Comparison of ENCODE assay signal across 18 cellular contexts in the genomic region with DNA sequence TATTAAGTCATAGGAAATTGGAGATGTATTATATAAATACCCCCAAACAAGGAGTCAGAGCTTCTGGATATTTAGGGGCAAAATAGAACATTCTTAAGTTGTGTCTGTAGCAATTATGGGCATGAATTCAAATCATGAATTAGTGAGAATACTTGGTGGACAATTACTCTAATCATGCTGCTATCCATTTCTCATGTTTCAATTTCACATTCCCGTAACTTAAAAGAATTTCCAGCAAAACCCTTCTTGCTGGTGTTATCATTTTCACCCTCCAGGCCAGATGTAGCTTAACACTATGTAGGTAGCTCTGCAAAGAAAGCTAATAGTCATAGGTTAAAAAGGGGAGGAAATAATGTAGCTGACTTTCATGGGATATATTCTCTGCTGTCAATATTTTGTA.
DNase-seq lines count a peak whose midpoint lies in the region; ATAC-seq lines count a peak whose summit lies in the region.
"Had no signal": no experiment of that assay in that cellular context is flagged by ENCODE, and none has a peak within 500 bp of the region (broad histone marks: within the 10 kb centered on the region; RNA-seq: fewer than 3 reads in every experiment).

No MANE protein-coding gene starts in this region.

- no peaks in the 10 kb centered on the region for H3K4me1 ChIP-seq in Karpas-422 (ENCODE audit: low read length)
- H3K4me1 ChIP-seq in adipocyte (ENCODE audit: control insufficient read depth, insufficient read depth, low read length) = peaks cover 43% of the 10 kb centered on the region
- H3K4me1 ChIP-seq: Caco-2 had no signal

- H3K4me3 Mint-ChIP-seq in activated CD8-positive, alpha-beta T cell treated with anti-CD3 and anti-CD28 coated beads, Interleukin-2, amount 10 ng/mL, durations not matched to agents 7 days and 5 days = no peak overlapping the region
- H3K4me3 Mint-ChIP-seq: B cell; CD4-positive, CD25-positive, alpha-beta regulatory T cell; CD8-positive, alpha-beta T cell had no signal

- H3K9me2 ChIP-seq in Karpas-422 (replicated peaks; ENCODE audit: insufficient read depth, low read length) = 0 out of 2 replicates have a peak, but pooled peaks cover 2% of the 10 kb centered on the region

- H3K4me2 ChIP-seq in Karpas-422 (ENCODE audit: low read depth, low read length, poor library complexity, severe bottlenecking) = no peak overlapping the region
- H3K4me2 ChIP-seq: BLaER1 had no signal

- H3K27ac ChIP-seq in Karpas-422 (ENCODE audit: low read length) (no peak overlapping the region), substantia nigra (ENCODE audit: low read depth, low read length, poor library complexity, severe bottlenecking) (peak overlapping the region; percentile 19)
- H3K27ac ChIP-seq: BLaER1, C4-2B had no signal

- CTCF ChIA-PET in activated CD8-positive, alpha-beta T cell treated with anti-CD3 and anti-CD28 coated beads, Interleukin-2, amount 10 ng/mL, durations not matched to agents 7 days and 5 days (lab: Charles Lee) = no interaction called here

- no peaks in the 10 kb centered on the region for H4K20me1 ChIP-seq in Karpas-422 (ENCODE audit: insufficient read depth, low read depth, low read length)
- H4K20me1 ChIP-seq: BLaER1 had no signal

- no peaks in the 10 kb centered on the region for H3K79me2 ChIP-seq in Karpas-422 (ENCODE audit: low read length)

- POLR2A ChIA-PET in activated CD8-positive, alpha-beta T cell treated with anti-CD3 and anti-CD28 coated beads, Interleukin-2, amount 10 ng/mL, durations not matched to agents 7 days and 5 days (lab: Charles Lee) = no interaction called here

- H3K4me1 Mint-ChIP-seq in activated CD8-positive, alpha-beta T cell treated with anti-CD3 and anti-CD28 coated beads, Interleukin-2, amount 10 ng/mL, durations not matched to agents 7 days and 5 days (ENCODE audit: low read depth) = no peaks in the 10 kb centered on the region
- H3K4me1 Mint-ChIP-seq: CD4-positive, CD25-positive, alpha-beta regulatory T cell had no signal

- H3K9me3 Mint-ChIP-seq in activated CD8-positive, alpha-beta T cell treated with anti-CD3 and anti-CD28 coated beads, Interleukin-2, amount 10 ng/mL, durations not matched to agents 7 days and 5 days (ENCODE audit: insufficient read depth) = no peaks in the 10 kb centered on the region
- H3K9me3 Mint-ChIP-seq: CD8-positive, alpha-beta T cell had no signal

- H3K36me3 Mint-ChIP-seq in activated CD8-positive, alpha-beta T cell treated with anti-CD3 and anti-CD28 coated beads, Interleukin-2, amount 10 ng/mL, durations not matched to agents 7 days and 5 days (ENCODE audit: low read depth) = no peaks in the 10 kb centered on the region
- H3K36me3 Mint-ChIP-seq: CD4-positive, CD25-positive, alpha-beta regulatory T cell; CD8-positive, alpha-beta T cell had no signal

- no peaks in the 10 kb centered on the region for H3K27me3 Mint-ChIP-seq in activated CD8-positive, alpha-beta T cell treated with anti-CD3 and anti-CD28 coated beads, Interleukin-2, amount 10 ng/mL, durations not matched to agents 7 days and 5 days (ENCODE audit: low read depth)
- H3K27me3 Mint-ChIP-seq: B cell; CD4-positive, CD25-positive, alpha-beta regulatory T cell had no signal

- H3K4me3 ChIP-seq in Karpas-422 (ENCODE audit: low read length) (no peak overlapping the region), adipocyte (ENCODE audit: low read length) (peak overlapping the region; percentile 38)
- H3K4me3 ChIP-seq: BLaER1 had no signal

- no peak for ATAC-seq in GM19035 (IDR thresholded peaks at IDR 0.05; ENCODE audit: unreplicated experiment)
- no peak for ATAC-seq in activated CD8-positive, alpha-beta T cell treated with anti-CD3 and anti-CD28 coated beads, Interleukin-2, amount 10 ng/mL, durations not matched to agents 7 days and 5 days
- ATAC-seq: CD8-positive, alpha-beta T cell had no signal

- H3K9me3 ChIP-seq in Karpas-422 (ENCODE audit: low read length) (no peaks in the 10 kb centered on the region; the same call in 1 of the 2 replicates), adipocyte (ENCODE audit: control insufficient read depth, low read length) (no peaks in the 10 kb centered on the region)
- H3K9me3 ChIP-seq: BLaER1, Caco-2 had no signal

- no peaks in the 10 kb centered on the region for H3K36me3 ChIP-seq in Karpas-422 (ENCODE audit: insufficient read depth, low read length)
- H3K36me3 ChIP-seq in adipocyte (ENCODE audit: control insufficient read depth, insufficient read depth, low read length, severe bottlenecking) = no peaks in the 10 kb centered on the region
- H3K36me3 ChIP-seq: BLaER1 had no signal

- peak overlapping the region; percentile 85; the same call in 1 of the 2 replicates for H2AFZ ChIP-seq in Karpas-422 (ENCODE audit: low read length)

- H3K9ac ChIP-seq in Karpas-422 (ENCODE audit: low read length) (no peak overlapping the region), adipocyte (ENCODE audit: low read length) (no peak overlapping the region)
- H3K9ac ChIP-seq: BLaER1 had no signal

- no peaks in the 10 kb centered on the region for H3K27me3 ChIP-seq in Karpas-422 (ENCODE audit: low read length)
- H3K27me3 ChIP-seq in adipocyte (replicated peaks; ENCODE audit: control insufficient read depth, insufficient read depth, low read length) = no peaks in the 10 kb centered on the region
- H3K27me3 ChIP-seq: BLaER1 had no signal

- DNase-seq in Karpas-422 = no peak
- no peak for DNase-seq in adipocyte (ENCODE audit: low read depth)
- peak; percentile 8 for DNase-seq in fibroblast of peridontal ligament (ENCODE audit: extremely low read depth)
- no peak for DNase-seq in substantia nigra (lab: John Stamatoyannopoulos, UW)
- no peak for DNase-seq in SW480 (ENCODE audit: low spot score)
- no peak for DNase-seq in activated CD8-positive, alpha-beta T cell treated with anti-CD3 and anti-CD28 coated beads, Interleukin-2, amount 10 ng/mL, durations not matched to agents 7 days and 5 days
- DNase-seq in NCI-H2081 treated with DMSO at 0.1 percent for 48 hours (lab: John Stamatoyannopoulos, UW) = no peak
- DNase-seq: Caco-2; CD4-positive, CD25-positive, alpha-beta regulatory T cell; CD8-positive, alpha-beta T cell; DMS153; DND-41; H7; HCEC 1CT had no signal

- H3K27ac Mint-ChIP-seq in activated CD8-positive, alpha-beta T cell treated with anti-CD3 and anti-CD28 coated beads, Interleukin-2, amount 10 ng/mL, durations not matched to agents 7 days and 5 days = no peak overlapping the region
- H3K27ac Mint-ChIP-seq: B cell; CD4-positive, CD25-positive, alpha-beta regulatory T cell; CD8-positive, alpha-beta T cell had no signal
